9 cellular contexts compared by ENCODE assay signal in the genomic region with DNA sequence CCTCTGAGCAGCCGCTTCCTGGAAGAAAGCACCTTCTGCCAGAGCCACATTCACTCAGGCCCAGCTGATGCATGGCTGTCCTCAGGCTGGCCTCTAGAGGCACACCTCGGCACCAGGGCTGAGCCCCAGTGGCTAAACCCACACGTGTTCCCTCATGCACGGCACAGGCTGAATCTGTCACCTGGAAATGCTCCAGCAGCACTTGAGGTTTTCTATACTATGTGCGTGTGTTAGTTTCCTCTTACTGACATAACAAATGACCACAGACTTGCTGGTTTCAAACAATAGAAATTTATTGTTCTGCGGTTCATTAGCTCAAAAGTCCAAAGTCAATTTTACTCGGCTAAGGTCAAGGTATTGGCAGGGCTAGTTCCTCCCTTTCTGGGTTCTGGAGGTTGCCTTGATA.
A peak's percentile ranks its signal among the peaks of the same experiment; 100 is the strongest.
DNase-seq lines count a peak whose midpoint lies in the region; ATAC-seq, FAIRE-seq and TF ChIP-seq lines count a peak whose summit lies in the region.
"Had no signal": no experiment of that assay in that cellular context is flagged by ENCODE, and none has a peak within 500 bp of the region (broad histone marks: within the 10 kb centered on the region; RNA-seq: fewer than 3 reads in every experiment).

No MANE protein-coding gene starts in this region.

- H3K36me3 Mint-ChIP-seq in stimulated activated effector memory CD8-positive, alpha-beta T cell treated with anti-CD3 and anti-CD28 coated beads, Interleukin-12 subunit alpha, Interleukin-12 subunit beta, amount 100 ng/mL, for 72 hours = no peaks in the 10 kb centered on the region

- dilution Hi-C loops in endothelial cell of umbilical vein (cut with MboI; ENCODE audit: extremely low pct_ligation_motif_present, low sequenced_read_pairs) = no loop called here

- TF ChIP-seq POLR2A in endothelial cell of umbilical vein (IDR thresholded peaks at IDR 0.05; ENCODE audit: low read depth, low read length) = no peak

- H3K4me2 ChIP-seq in endothelial cell of umbilical vein (ENCODE audit: insufficient read depth, low read length) (no peak overlapping the region), smooth muscle cell (no peak overlapping the region)

- intact Hi-C loops in endothelial cell of umbilical vein (cut with micrococcal nuclease) = no loop called here

- H3F3A ChIP-seq in smooth muscle cell (ENCODE audit: low read depth) = no peaks in the 10 kb centered on the region

- no peaks in the 10 kb centered on the region for H3K4me1 Mint-ChIP-seq in stimulated activated effector memory CD8-positive, alpha-beta T cell treated with anti-CD3 and anti-CD28 coated beads, Interleukin-12 subunit alpha, Interleukin-12 subunit beta, amount 100 ng/mL, for 72 hours

- no peaks in the 10 kb centered on the region for H3K9me1 ChIP-seq in endothelial cell of umbilical vein (replicated peaks; ENCODE audit: control insufficient read depth, extremely low read depth, insufficient read depth, low read length)

- no peak overlapping the region for H3K27ac Mint-ChIP-seq in stimulated activated effector memory CD8-positive, alpha-beta T cell treated with anti-CD3 and anti-CD28 coated beads, Interleukin-12 subunit alpha, Interleukin-12 subunit beta, amount 100 ng/mL, for 72 hours

- POLR2A ChIA-PET in endothelial cell of umbilical vein (lab: Charles Lee) = no interaction called here

- H3K9ac ChIP-seq in endothelial cell of umbilical vein (replicated peaks; ENCODE audit: extremely low read depth, insufficient read depth, low read length) (no peak overlapping the region), smooth muscle cell (ENCODE audit: low read depth) (no peak overlapping the region)
- H3K9ac ChIP-seq: parathyroid adenoma had no signal

- no peak overlapping the region for H2AFZ ChIP-seq in endothelial cell of umbilical vein (ENCODE audit: low read depth, low read length)
- H2AFZ ChIP-seq in smooth muscle cell (ENCODE audit: low read depth) = no peak overlapping the region
- H2AFZ ChIP-seq: parathyroid adenoma had no signal

- BruUV-seq in endothelial cell of umbilical vein (replicated peaks; lab: Mats Ljungman, UMichigan) = no TSS peak

- CTCF ChIA-PET in endothelial cell of umbilical vein (lab: Charles Lee) = interaction anchor here (1.1 to 1.8 kb wide), 4 partner anchors 11 to 260 kb away, joined by 3 to 8 read pairs (median 4); no protein-coding TSS in a partner anchor

- peaks cover 2 to 11% of the 10 kb centered on the region in 2 experiments for H3K27me3 ChIP-seq in endothelial cell of umbilical vein (ENCODE audit: control insufficient read depth in 2 of 2, insufficient read depth in 2 of 2, low read length in 2 of 2)
- H3K27me3 ChIP-seq in smooth muscle cell (ENCODE audit: low read depth) = no peaks in the 10 kb centered on the region

- H3K4me1 ChIP-seq in endothelial cell of umbilical vein (ENCODE audit: control insufficient read depth, extremely low read depth, insufficient read depth, low read length) (no peaks in the 10 kb centered on the region), smooth muscle cell (ENCODE audit: low read depth) (no peaks in the 10 kb centered on the region)
- H3K4me1 ChIP-seq: parathyroid adenoma had no signal

- TF ChIP-seq CTCF in endothelial cell of umbilical vein (IDR thresholded peaks at IDR 0.05; ENCODE audit: extremely low read depth in 1 of 2, insufficient read depth in 1 of 2, low read depth in 1 of 2, low read length in 2 of 2) (peak in 1 of 2 donors; percentile 48), smooth muscle cell (IDR thresholded peaks at IDR 0.05; ENCODE audit: borderline replicate concordance, insufficient read depth, poor library complexity, severe bottlenecking) (no peak)

- peak; percentile 16 for DNase-seq in EH (ENCODE audit: low read depth)
- peak; percentile 21 for DNase-seq in NCI-H510A treated with DMSO at 0.1 percent for 48 hours (lab: John Stamatoyannopoulos, UW)
- peak; percentile 25 for DNase-seq in endothelial cell of umbilical vein (ENCODE audit: low read depth, low spot score)
- no peak for DNase-seq in stimulated activated effector memory CD8-positive, alpha-beta T cell treated with anti-CD3 and anti-CD28 coated beads, Interleukin-12 subunit alpha, Interleukin-12 subunit beta, amount 100 ng/mL, for 72 hours (ENCODE audit: low spot score in 2 of 2)
- DNase-seq in stimulated activated naive CD4-positive, alpha-beta T cell (lab: John Stamatoyannopoulos, UW) = no peak
- DNase-seq in smooth muscle cell (lab: John Stamatoyannopoulos, UW; ENCODE audit: unreplicated experiment) = no peak

- ATAC-seq in GM18909 (IDR thresholded peaks at IDR 0.05; ENCODE audit: poor library complexity, unreplicated experiment) (peak; percentile 97), HG02981 (IDR thresholded peaks at IDR 0.05; ENCODE audit: unreplicated experiment) (peak; percentile 98)
- ATAC-seq in stimulated activated effector memory CD8-positive, alpha-beta T cell treated with anti-CD3 and anti-CD28 coated beads, Interleukin-12 subunit alpha, Interleukin-12 subunit beta, amount 100 ng/mL, for 72 hours = peak; percentile 61

- H3K79me2 ChIP-seq in endothelial cell of umbilical vein (ENCODE audit: control insufficient read depth, insufficient read depth, low read length) (no peaks in the 10 kb centered on the region), smooth muscle cell (ENCODE audit: low read depth) (no peaks in the 10 kb centered on the region)
- H3K79me2 ChIP-seq: parathyroid adenoma had no signal

- peak; percentile 26 for FAIRE-seq in endothelial cell of umbilical vein (lab: Jason Lieb, UNC)

- H3K4me3 Mint-ChIP-seq in stimulated activated effector memory CD8-positive, alpha-beta T cell treated with anti-CD3 and anti-CD28 coated beads, Interleukin-12 subunit alpha, Interleukin-12 subunit beta, amount 100 ng/mL, for 72 hours = no peak overlapping the region

- no peaks in the 10 kb centered on the region for H3K9me3 ChIP-seq in endothelial cell of umbilical vein (replicated peaks; ENCODE audit: control insufficient read depth, insufficient read depth, low read length)
- no peaks in the 10 kb centered on the region for H3K9me3 ChIP-seq in smooth muscle cell (replicated peaks; ENCODE audit: low read depth)

- WGBS in smooth muscle cell (ENCODE audit: low lambda C conversion rate) = 67% methylated on average over 7 of the region's 7 CpGs

- no peak overlapping the region for H3K27ac ChIP-seq in endothelial cell of umbilical vein (ENCODE audit: insufficient read depth, low read depth, low read length)
- H3K27ac ChIP-seq in smooth muscle cell (ENCODE audit: low read depth) = no peak overlapping the region
- H3K27ac ChIP-seq: parathyroid adenoma had no signal

- no peaks in the 10 kb centered on the region for H3K36me3 ChIP-seq in endothelial cell of umbilical vein (ENCODE audit: control insufficient read depth in 2 of 2, extremely low read depth in 1 of 2, insufficient read depth in 2 of 2, low read length in 2 of 2)
- no peaks in the 10 kb centered on the region for H3K36me3 ChIP-seq in smooth muscle cell (ENCODE audit: low read depth)

- H3K4me3 ChIP-seq in endothelial cell of umbilical vein (replicated peaks in 1 of 3; ENCODE audit: insufficient read depth in 1 of 3, low read depth in 1 of 3, low read length in 3 of 3) = no peak overlapping the region
- H3K4me3 ChIP-seq in smooth muscle cell = no peak overlapping the region

- H4K20me1 ChIP-seq in endothelial cell of umbilical vein (replicated peaks; ENCODE audit: control insufficient read depth, extremely low read depth, insufficient read depth, low read length) (no peaks in the 10 kb centered on the region), smooth muscle cell (ENCODE audit: low read depth) (no peaks in the 10 kb centered on the region)

- H3K9me3 Mint-ChIP-seq in stimulated activated effector memory CD8-positive, alpha-beta T cell treated with anti-CD3 and anti-CD28 coated beads, Interleukin-12 subunit alpha, Interleukin-12 subunit beta, amount 100 ng/mL, for 72 hours = no peaks in the 10 kb centered on the region

TF ChIP-seq in endothelial cell of umbilical vein, 7 proteins besides CTCF, POLR2A, EP300 and RAD21:
- TF ChIP-seq MAX (IDR thresholded peaks at IDR 0.05; ENCODE audit: insufficient read depth, insufficient read length) = no peak
- TF ChIP-seq JUN (IDR thresholded peaks at IDR 0.05; ENCODE audit: borderline replicate concordance, insufficient read depth, insufficient read length, low read depth) = no peak
- no peak for TF ChIP-seq EZH2 (IDR thresholded peaks at IDR 0.05; ENCODE audit: borderline replicate concordance, low read depth, low read length, severe bottlenecking)
- no peak for TF ChIP-seq POLR2AphosphoS5 (IDR thresholded peaks at IDR 0.05; ENCODE audit: insufficient read depth, low read depth, low read length)
- TF ChIP-seq MYC (IDR thresholded peaks at IDR 0.05; ENCODE audit: low read depth, low read length) = no peak
- TF ChIP-seq GATA2 (IDR thresholded peaks at IDR 0.05; ENCODE audit: insufficient read depth, insufficient read length, low read depth, low read length) = no peak
- no peak for TF ChIP-seq FOS (IDR thresholded peaks at IDR 0.05; ENCODE audit: borderline replicate concordance, insufficient read depth, low read length)

Comparison
In these comparisons a context has a peak if more than half of its experiments do, and no peak if none do; other contexts are left out.
1. DNase-seq: peak in EH (single experiment), NCI-H510A treated with DMSO at 0.1 percent for 48 hours (single experiment) and endothelial cell of umbilical vein (single experiment); none in stimulated activated effector memory CD8-positive, alpha-beta T cell treated with anti-CD3 and anti-CD28 coated beads, Interleukin-12 subunit alpha, Interleukin-12 subunit beta, amount 100 ng/mL, for 72 hours (0 of 2), stimulated activated naive CD4-positive, alpha-beta T cell (0 of 6) and smooth muscle cell (single experiment).
2. Peak in every context shown above with its lines, with median percentiles within 50 percentile points of each other: ATAC-seq.